In genomic region chr5:35904443-35905132, GRCh38 we compare ENCODE assay signal across 14 cellular contexts. TPM values are rescaled to one million over a fixed set of nuclear protein-coding genes. Genes with fewer than 3 reads are reported as not detected.
DNase-seq lines count a peak whose midpoint lies in the region; ATAC-seq and TF ChIP-seq lines count a peak whose summit lies in the region.
"Had no signal": no experiment of that assay in that cellular context is flagged by ENCODE, and none has a peak within 500 bp of the region (broad histone marks: within the 10 kb centered on the region; RNA-seq: fewer than 3 reads in every experiment).

No MANE protein-coding gene starts in this region.

- H2AFZ ChIP-seq in OCI-LY1 (ENCODE audit: low read length), result no peak overlapping the region

- H3K9ac ChIP-seq in BLaER1 treated with 17β-estradiol and CSF1 and Interleukin-3, amounts not matched to agents 10 nM and 100 nM, result peak overlapping the region in 5 of 11 experiments; percentile 14 to 84 (median 23); a peak in 9 of 22 replicates
- H3K9ac ChIP-seq in OCI-LY1 (ENCODE audit: low read length), result peak overlapping the region; percentile 25

- H3K4me1 Mint-ChIP-seq in WTC11, result peaks cover 10% of the 10 kb centered on the region
- H3K4me1 Mint-ChIP-seq: CD14-positive monocyte, IgD-negative memory B cell had no signal

- no peak for TF ChIP-seq CTCF in OCI-LY1 (IDR thresholded peaks at IDR 0.05; ENCODE audit: low read length)
- no peak for TF ChIP-seq CTCF in A673 (conservative IDR thresholded peaks at IDR 0.05; ENCODE audit: low read depth, low read length)
- no peak for TF ChIP-seq CTCF in WTC11 (IDR thresholded peaks at IDR 0.05)

- no TSS peak for BruUV-seq in A673 (replicated peaks; lab: Mats Ljungman, UMichigan)

- H3K9me3 ChIP-seq in BLaER1 treated with 17β-estradiol and CSF1 and Interleukin-3, amounts not matched to agents 10 nM and 100 nM (replicated peaks in 1 of 11), result peaks cover 17 to 26% (median 20%) of the 10 kb centered on the region in 11 experiments
- H3K9me3 ChIP-seq in OCI-LY1 (ENCODE audit: low read length), result peaks cover 10% of the 10 kb centered on the region
- peaks cover 3% of the 10 kb centered on the region for H3K9me3 ChIP-seq in A673 (ENCODE audit: low read depth, low read length, poor library complexity, severe bottlenecking)
- H3K9me3 ChIP-seq: ovary had no signal

- peaks cover 0 to 13% (median 0%) of the 10 kb centered on the region in 11 experiments; a peak in 5 of 22 replicates for H3K36me3 ChIP-seq in BLaER1 treated with 17β-estradiol and CSF1 and Interleukin-3, amounts not matched to agents 10 nM and 100 nM
- H3K36me3 ChIP-seq in OCI-LY1 (ENCODE audit: insufficient read depth, low read length) (peaks cover 8% of the 10 kb centered on the region; the same call in 1 of the 2 replicates), A673 (ENCODE audit: insufficient read depth, low read length, poor library complexity, severe bottlenecking) (no peaks in the 10 kb centered on the region)
- H3K36me3 ChIP-seq: ovary had no signal

- no peaks in the 10 kb centered on the region for H3K27me3 ChIP-seq in BLaER1 treated with 17β-estradiol and CSF1 and Interleukin-3, amounts not matched to agents 10 nM and 100 nM
- H3K27me3 ChIP-seq in OCI-LY1 (ENCODE audit: insufficient read depth, low read length) (no peaks in the 10 kb centered on the region), A673 (replicated peaks; ENCODE audit: insufficient read depth, low read depth, low read length, poor library complexity) (no peaks in the 10 kb centered on the region)
- H3K27me3 ChIP-seq: ovary had no signal

- H3K4me2 ChIP-seq in BLaER1 treated with 17β-estradiol and CSF1 and Interleukin-3, amounts not matched to agents 10 nM and 100 nM, result peak overlapping the region in 10 of 11 experiments; percentile 16 to 88 (median 69); a peak in 19 of 22 replicates
- peak overlapping the region; percentile 10 for H3K4me2 ChIP-seq in OCI-LY1 (ENCODE audit: low read length)

- H3K4me3 ChIP-seq in BLaER1 treated with 17β-estradiol and CSF1 and Interleukin-3, amounts not matched to agents 10 nM and 100 nM, result peak overlapping the region in 2 of 10 experiments; percentile 10 to 15; a peak in 3 of 20 replicates
- no peak overlapping the region for H3K4me3 ChIP-seq in OCI-LY1 (ENCODE audit: low read depth, low read length, poor library complexity, severe bottlenecking)
- no peak overlapping the region for H3K4me3 ChIP-seq in A673 (ENCODE audit: low read depth, low read length, poor library complexity, severe bottlenecking)
- H3K4me3 ChIP-seq: ovary had no signal

- peak; percentile 74 for ATAC-seq in GM18519 (IDR thresholded peaks at IDR 0.05; ENCODE audit: low FRiP score, unreplicated experiment)
- peak; percentile 57 for ATAC-seq in HG02588 (IDR thresholded peaks at IDR 0.05; ENCODE audit: unreplicated experiment)
- no peak for ATAC-seq in WTC11
- ATAC-seq: esophagus mucosa had no signal

- no peak for DNase-seq in A673 (ENCODE audit: low spot score)
- no peak for DNase-seq in DMS153 treated with DMSO at 0.1 percent for 48 hours (lab: John Stamatoyannopoulos, UW; ENCODE audit: unreplicated experiment)
- DNase-seq in WTC11 (ENCODE audit: low spot score), result no peak
- no peak for DNase-seq in NCI-H187 (lab: John Stamatoyannopoulos, UW)
- DNase-seq: anterior cingulate cortex, NCI-H69, ovary had no signal

- CTCF ChIA-PET in A673 (lab: Charles Lee) (no interaction called here), WTC11 (lab: Charles Lee) (no interaction called here)

- intact Hi-C loops in A673 (cut with micrococcal nuclease; ENCODE audit: unreplicated experiment), result no loop called here

- POLR2A ChIA-PET in A673 (lab: Charles Lee; ENCODE audit: low non-redundant PET) (no interaction called here), WTC11 (lab: Charles Lee) (no interaction called here)

- peaks cover 14% of the 10 kb centered on the region; the same call in 1 of the 2 replicates for H3F3A ChIP-seq in OCI-LY1 (ENCODE audit: insufficient read depth, low read length)

- no peaks in the 10 kb centered on the region for H4K20me1 ChIP-seq in BLaER1 treated with 17β-estradiol and CSF1 and Interleukin-3, amounts not matched to agents 10 nM and 100 nM
- no peaks in the 10 kb centered on the region for H4K20me1 ChIP-seq in OCI-LY1 (ENCODE audit: insufficient read depth, low read length)

- no peak overlapping the region for H3K4me3 Mint-ChIP-seq in WTC11
- H3K4me3 Mint-ChIP-seq: CD14-positive monocyte had no signal

- no peaks in the 10 kb centered on the region for H3K79me2 ChIP-seq in OCI-LY1 (ENCODE audit: insufficient read depth, low read length)

- no peaks in the 10 kb centered on the region for H3K9me2 ChIP-seq in OCI-LY1 (ENCODE audit: low read depth, low read length)

- H3K4me1 ChIP-seq in BLaER1 treated with 17β-estradiol and CSF1 and Interleukin-3, amounts not matched to agents 10 nM and 100 nM, result peaks cover 30 to 100% (median 94%) of the 10 kb centered on the region in 10 experiments
- peaks cover 86% of the 10 kb centered on the region for H3K4me1 ChIP-seq in OCI-LY1 (ENCODE audit: insufficient read depth, low read length, severe bottlenecking)
- H3K4me1 ChIP-seq in A673 (ENCODE audit: insufficient read depth, low read length, poor library complexity, severe bottlenecking), result no peaks in the 10 kb centered on the region

- H3K27me3 Mint-ChIP-seq in WTC11 (ENCODE audit: low read depth), result peaks cover 10% of the 10 kb centered on the region; the same call in 1 of the 2 replicates
- H3K27me3 Mint-ChIP-seq: IgD-negative memory B cell had no signal

- H3K27ac ChIP-seq in BLaER1 treated with 17β-estradiol and CSF1 and Interleukin-3, amounts not matched to agents 10 nM and 100 nM, result peak overlapping the region in 8 of 11 experiments; percentile 54 to 96 (median 88); a peak in 16 of 22 replicates
- peak overlapping the region; percentile 94 for H3K27ac ChIP-seq in OCI-LY1 (ENCODE audit: low read depth, low read length, poor library complexity, severe bottlenecking)
- no peak overlapping the region for H3K27ac ChIP-seq in A673 (ENCODE audit: low read depth, low read length, poor library complexity, severe bottlenecking)
- H3K27ac ChIP-seq: ovary had no signal

- peaks cover 21% of the 10 kb centered on the region for H3K9me3 Mint-ChIP-seq in WTC11

- H3K36me3 Mint-ChIP-seq in WTC11, result no peaks in the 10 kb centered on the region
- H3K36me3 Mint-ChIP-seq: CD14-positive monocyte, IgD-negative memory B cell had no signal

- H3K27ac Mint-ChIP-seq in WTC11, result no peak overlapping the region
- H3K27ac Mint-ChIP-seq: CD14-positive monocyte had no signal

TF ChIP-seq in WTC11, 78 proteins besides CTCF, POLR2A, EP300 and RAD21:
- TF ChIP-seq NR1H2 (CRISPR knock-in tag; IDR thresholded peaks at IDR 0.05) (no peak), KAT7 (CRISPR knock-in tag; IDR thresholded peaks at IDR 0.05; ENCODE audit: borderline replicate concordance) (no peak), ATF3 (CRISPR knock-in tag; conservative IDR thresholded peaks at IDR 0.05) (no peak), ERG (CRISPR knock-in tag; IDR thresholded peaks at IDR 0.05) (no peak), GTF2I (CRISPR knock-in tag; conservative IDR thresholded peaks at IDR 0.05) (no peak), CBFB (CRISPR knock-in tag; IDR thresholded peaks at IDR 0.05; ENCODE audit: low read depth) (no peak), NFYB (CRISPR knock-in tag; conservative IDR thresholded peaks at IDR 0.05; ENCODE audit: low read depth) (no peak), MAX (CRISPR knock-in tag; IDR thresholded peaks at IDR 0.05) (no peak), ELF4 (CRISPR knock-in tag; IDR thresholded peaks at IDR 0.05; ENCODE audit: low read depth) (no peak)
TF ChIP-seq in WTC11: peak in this region for 0.

RNA-seq across cellular contexts. Expression of gene CAPSL, which starts 33.8 kb away (rescaled TPM):
- not detected in 2 replicates for total RNA-seq in A673 (2021)
- not detected in 3 replicates for total RNA-seq in WTC11 (2021)
- total RNA-seq: esophagus mucosa had no signal

RNA-seq across cellular contexts. Expression of gene IL7R, which starts 47.9 kb away (rescaled TPM):
- 4.2 and 7.7 TPM in 2 replicates for total RNA-seq in A673 (2021)
- 0.57 to 1.1 TPM (median 0.62 TPM) in 3 replicates for total RNA-seq in WTC11 (2021)
